In genomic region chr7:111159426-111159825, GRCh38 we compare ENCODE assay signal across 15 cellular contexts.
DNase-seq lines count a peak whose midpoint lies in the region; ATAC-seq and TF ChIP-seq lines count a peak whose summit lies in the region.
"Had no signal": no experiment of that assay in that cellular context is flagged by ENCODE, and none has a peak within 500 bp of the region (broad histone marks: within the 10 kb centered on the region; RNA-seq: fewer than 3 reads in every experiment).

No MANE protein-coding gene starts in this region.

- no peak overlapping the region for H3K4me3 ChIP-seq in SJSA1
- no peak overlapping the region for H3K4me3 ChIP-seq in epithelial cell of esophagus (ENCODE audit: low read length)
- H3K4me3 ChIP-seq in osteoblast (ENCODE audit: insufficient read depth, low read length), result no peak overlapping the region
- H3K4me3 ChIP-seq in upper lobe of left lung, result no peak overlapping the region
- H3K4me3 ChIP-seq: heart left ventricle had no signal

- peak overlapping the region; percentile 15 for H3K4me2 ChIP-seq in osteoblast (ENCODE audit: insufficient read depth, low read length)

- DNase-seq in EH (ENCODE audit: low read depth) (peak; percentile 68), SJSA1 (ENCODE audit: low read depth in 1 of 2, low spot score in 2 of 2) (peak in 1 of 2 experiments; percentile 57), epithelial cell of esophagus (ENCODE audit: low read depth) (peak; percentile 48), osteoblast (ENCODE audit: insufficient read length, low spot score, missing footprints) (peak; percentile 51), sciatic nerve (ENCODE audit: low spot score) (no peak), T-helper 1 cell (no peak), upper lobe of left lung (no peak)
- no peak for DNase-seq in stimulated activated CD4-positive, alpha-beta T cell treated with anti-CD3 and anti-CD28 coated beads, Interleukin-4, amount 100 ng/mL, for 4 hours
- DNase-seq: activated CD4-positive, alpha-beta T cell treated with anti-CD3 and anti-CD28 coated beads, Interleukin-2, amount 10 ng/mL, durations not matched to agents 24 days and 14 days; activated naive CD4-positive, alpha-beta T cell treated with anti-CD3 and anti-CD28 coated beads, Interleukin-2, amount 50 U/mL, for 16 hours; activated T-cell treated with anti-CD3 and anti-CD28 coated beads for 4 hours; BE2C; heart left ventricle; NCI-H1930; T-helper 9 cell had no signal

- TF ChIP-seq EP300 in upper lobe of left lung (IDR thresholded peaks at IDR 0.05), result no peak

- no peak overlapping the region for H2AFZ ChIP-seq in osteoblast (ENCODE audit: low read length)

- no peak for TF ChIP-seq POLR2A in upper lobe of left lung (IDR thresholded peaks at IDR 0.05)

- H3K36me3 ChIP-seq in SJSA1, result no peaks in the 10 kb centered on the region
- no peaks in the 10 kb centered on the region for H3K36me3 ChIP-seq in osteoblast (ENCODE audit: insufficient read depth, low read length)
- H3K36me3 ChIP-seq in upper lobe of left lung, result no peaks in the 10 kb centered on the region
- H3K36me3 ChIP-seq: BE2C, heart left ventricle had no signal

- intact Hi-C loops in sciatic nerve (cut with DNase I), result no loop called here

- H3K4me1 ChIP-seq in SJSA1 (replicated peaks) (peaks cover 24% of the 10 kb centered on the region), osteoblast (ENCODE audit: insufficient read depth, low read length) (peaks cover 12% of the 10 kb centered on the region), upper lobe of left lung (no peaks in the 10 kb centered on the region)
- H3K4me1 ChIP-seq: heart left ventricle had no signal

- H3K9me3 ChIP-seq in SJSA1 (replicated peaks) (no peaks in the 10 kb centered on the region), osteoblast (ENCODE audit: low read depth, low read length) (no peaks in the 10 kb centered on the region), upper lobe of left lung (no peaks in the 10 kb centered on the region)
- H3K9me3 ChIP-seq: BE2C had no signal

- H3K27me3 ChIP-seq in SJSA1 (replicated peaks), result no peaks in the 10 kb centered on the region
- H3K27me3 ChIP-seq in osteoblast (ENCODE audit: insufficient read depth, low read length), result no peaks in the 10 kb centered on the region
- H3K27me3 ChIP-seq in upper lobe of left lung, result no peaks in the 10 kb centered on the region
- H3K27me3 ChIP-seq: BE2C, heart left ventricle had no signal

- no peak for ATAC-seq in sciatic nerve
- no peak for ATAC-seq in upper lobe of left lung (ENCODE audit: low FRiP score in 2 of 2)
- ATAC-seq: heart left ventricle had no signal

- H3K27ac ChIP-seq in SJSA1 (peak overlapping the region; percentile 55), osteoblast (ENCODE audit: low read depth, low read length) (peak overlapping the region; percentile 27), upper lobe of left lung (no peak overlapping the region)
- H3K27ac ChIP-seq: heart left ventricle had no signal

- H3K79me2 ChIP-seq in osteoblast (ENCODE audit: insufficient read depth, low read length), result no peaks in the 10 kb centered on the region

- TF ChIP-seq CTCF in epithelial cell of esophagus (IDR thresholded peaks at IDR 0.05; ENCODE audit: insufficient read depth, low read depth, low read length, missing control alignments), result no peak
- no peak for TF ChIP-seq CTCF in osteoblast (IDR thresholded peaks at IDR 0.05; ENCODE audit: extremely low read depth, low read depth, low read length)
- TF ChIP-seq CTCF in upper lobe of left lung (IDR thresholded peaks at IDR 0.05), result no peak

- H4K20me1 ChIP-seq in osteoblast (ENCODE audit: insufficient read depth, low read length), result no peaks in the 10 kb centered on the region

Comparison
In these comparisons a context has a peak if more than half of its experiments do, and no peak if none do; other contexts are left out.
1. DNase-seq: peak in EH (single experiment), epithelial cell of esophagus (single experiment) and osteoblast (single experiment); none in sciatic nerve (single experiment), stimulated activated CD4-positive, alpha-beta T cell treated with anti-CD3 and anti-CD28 coated beads, Interleukin-4, amount 100 ng/mL, for 4 hours (0 of 2), T-helper 1 cell (0 of 5) and upper lobe of left lung (0 of 2).
2. H3K27ac ChIP-seq: peak in SJSA1 (single experiment) and osteoblast (single experiment); none in upper lobe of left lung (0 of 4).